Comparison of ENCODE assay signal across 12 cellular contexts in genomic region chr11:3942160-3942955, GRCh38.
A peak's percentile ranks its signal among the peaks of the same experiment; 100 is the strongest.
DNase-seq lines count a peak whose midpoint lies in the region; ATAC-seq and TF ChIP-seq lines count a peak whose summit lies in the region.
"Had no signal": no experiment of that assay in that cellular context is flagged by ENCODE, and none has a peak within 500 bp of the region (broad histone marks: within the 10 kb centered on the region; RNA-seq: fewer than 3 reads in every experiment).

No MANE protein-coding gene starts in this region.

- intact Hi-C loops in activated CD8-positive, alpha-beta T cell treated with anti-CD3 and anti-CD28 coated beads for 36 hours (cut with micrococcal nuclease) = no loop called here
- intact Hi-C loops in natural killer cell (cut with micrococcal nuclease) = no loop called here

- H3K4me1 Mint-ChIP-seq in CD8-positive, alpha-beta memory T cell = peaks cover 79 to 94% (median 88%) of the 10 kb centered on the region in 3 donors
- peaks cover 84% of the 10 kb centered on the region for H3K4me1 Mint-ChIP-seq in activated CD8-positive, alpha-beta T cell treated with anti-CD3 and anti-CD28 coated beads for 36 hours (ENCODE audit: low read depth)
- peaks cover 91% of the 10 kb centered on the region in 2 donors for H3K4me1 Mint-ChIP-seq in natural killer cell
- H3K4me1 Mint-ChIP-seq in endothelial cell (ENCODE audit: unreplicated experiment) = peaks cover 11% of the 10 kb centered on the region

- CTCF ChIA-PET in CD8-positive, alpha-beta memory T cell (lab: Charles Lee) = interaction anchor here (0.8 to 4.2 kb wide), 15 partner anchors 9 to 130 kb away, joined by 3 to 28 read pairs (median 5); partner anchors contain the start of genes RHOG and STIM1
- CTCF ChIA-PET in activated CD8-positive, alpha-beta T cell treated with anti-CD3 and anti-CD28 coated beads for 36 hours (lab: Charles Lee) = interaction anchor here (0.8 to 3.7 kb wide), 7 partner anchors 8 to 130 kb away, joined by 3 to 23 read pairs (median 3); partner anchors contain the start of gene STIM1

- H3K27ac Mint-ChIP-seq in CD8-positive, alpha-beta memory T cell = peak overlapping the region; percentile 63 to 96 (median 90)
- peak overlapping the region; percentile 88 for H3K27ac Mint-ChIP-seq in activated CD8-positive, alpha-beta T cell treated with anti-CD3 and anti-CD28 coated beads for 36 hours
- H3K27ac Mint-ChIP-seq in natural killer cell (peak overlapping the region; percentile 87 to 91), endothelial cell (ENCODE audit: unreplicated experiment) (no peak overlapping the region)

- peaks cover 0 to 1% (median 0%) of the 10 kb centered on the region in 5 donors for H3K9me3 Mint-ChIP-seq in CD8-positive, alpha-beta memory T cell
- peaks cover 7% of the 10 kb centered on the region for H3K9me3 Mint-ChIP-seq in activated CD8-positive, alpha-beta T cell treated with anti-CD3 and anti-CD28 coated beads for 36 hours
- no peaks in the 10 kb centered on the region for H3K9me3 Mint-ChIP-seq in natural killer cell
- no peaks in the 10 kb centered on the region for H3K9me3 Mint-ChIP-seq in endothelial cell (ENCODE audit: unreplicated experiment)
- H3K9me3 Mint-ChIP-seq: neural crest cell had no signal

- H3K9me3 ChIP-seq in CD8-positive, alpha-beta memory T cell (ENCODE audit: low read length) = no peaks in the 10 kb centered on the region

- peak; percentile 27 for TF ChIP-seq CTCF in activated CD8-positive, alpha-beta T cell treated with anti-CD3 and anti-CD28 coated beads for 36 hours (IDR thresholded peaks at IDR 0.05)
- TF ChIP-seq CTCF in natural killer cell (IDR thresholded peaks at IDR 0.05) (no peak), endothelial cell (IDR thresholded peaks at IDR 0.05; ENCODE audit: unreplicated experiment) (no peak)

- peak overlapping the region; percentile 10 for H3K4me3 ChIP-seq in CD8-positive, alpha-beta memory T cell (ENCODE audit: low read length)

- H3K27ac ChIP-seq in CD8-positive, alpha-beta memory T cell (ENCODE audit: low read depth, low read length) = peak overlapping the region; percentile 5

- no peaks in the 10 kb centered on the region for H3K36me3 ChIP-seq in CD8-positive, alpha-beta memory T cell (ENCODE audit: insufficient read depth, low read length)

- H3K27me3 Mint-ChIP-seq in CD8-positive, alpha-beta memory T cell = no peaks in the 10 kb centered on the region
- no peaks in the 10 kb centered on the region for H3K27me3 Mint-ChIP-seq in activated CD8-positive, alpha-beta T cell treated with anti-CD3 and anti-CD28 coated beads for 36 hours
- H3K27me3 Mint-ChIP-seq in natural killer cell (ENCODE audit: low read depth in 2 of 2) (no peaks in the 10 kb centered on the region), endothelial cell (ENCODE audit: unreplicated experiment) (no peaks in the 10 kb centered on the region)

- DNase-seq in CD8-positive, alpha-beta memory T cell = peak in 3 of 5 donors; percentile 34 to 58 (median 58)
- peak; percentile 42 for DNase-seq in activated CD8-positive, alpha-beta T cell treated with anti-CD3 and anti-CD28 coated beads for 36 hours
- DNase-seq in natural killer cell = no peak
- DNase-seq in NCI-H1417 treated with DMSO at 0.1 percent for 48 hours (lab: John Stamatoyannopoulos, UW) = no peak
- DNase-seq in NAMALWA (ENCODE audit: low spot score) = no peak
- DNase-seq in NCI-H1694 (lab: John Stamatoyannopoulos, UW) = no peak
- no peak for DNase-seq in endothelial cell (ENCODE audit: low spot score)
- DNase-seq: caudate nucleus, hippocampal formation, NCI-H774 had no signal

- H3K4me3 Mint-ChIP-seq in CD8-positive, alpha-beta memory T cell = peak overlapping the region in 6 of 7 donors; percentile 36 to 68 (median 61)
- no peak overlapping the region for H3K4me3 Mint-ChIP-seq in activated CD8-positive, alpha-beta T cell treated with anti-CD3 and anti-CD28 coated beads for 36 hours
- H3K4me3 Mint-ChIP-seq in natural killer cell (peak overlapping the region; percentile 75), endothelial cell (ENCODE audit: unreplicated experiment) (no peak overlapping the region)
- H3K4me3 Mint-ChIP-seq: neural crest cell had no signal

- no peaks in the 10 kb centered on the region for H3K27me3 ChIP-seq in CD8-positive, alpha-beta memory T cell (ENCODE audit: insufficient read depth, low read length, poor library complexity, severe bottlenecking)

- H3K4me1 ChIP-seq in CD8-positive, alpha-beta memory T cell (ENCODE audit: insufficient read depth, low read length) = peaks cover 78% of the 10 kb centered on the region

- POLR2A ChIA-PET in CD8-positive, alpha-beta memory T cell (lab: Charles Lee) = interaction anchor here (0.6 kb wide), 3 partner anchors 37 to 88 kb away, joined by 3 read pairs; no protein-coding TSS in a partner anchor
- POLR2A ChIA-PET in activated CD8-positive, alpha-beta T cell treated with anti-CD3 and anti-CD28 coated beads for 36 hours (lab: Charles Lee) = interaction anchor here (0.8 to 3.5 kb wide), 6 partner anchors 13 to 87 kb away, joined by 3 to 16 read pairs (median 4); partner anchors contain the start of gene STIM1

- H3K36me3 Mint-ChIP-seq in CD8-positive, alpha-beta memory T cell = peaks cover 6 to 7% (median 7%) of the 10 kb centered on the region in 3 donors
- peaks cover 35% of the 10 kb centered on the region for H3K36me3 Mint-ChIP-seq in activated CD8-positive, alpha-beta T cell treated with anti-CD3 and anti-CD28 coated beads for 36 hours (ENCODE audit: low read depth)
- H3K36me3 Mint-ChIP-seq in natural killer cell (no peaks in the 10 kb centered on the region), endothelial cell (ENCODE audit: low read depth, unreplicated experiment) (no peaks in the 10 kb centered on the region)

- ATAC-seq in GM21786 (IDR thresholded peaks at IDR 0.05; ENCODE audit: unreplicated experiment) (peak; percentile 40), natural killer cell (peak; percentile 32 to 52 (median 32))
- ATAC-seq in activated CD8-positive, alpha-beta T cell treated with anti-CD3 and anti-CD28 coated beads for 36 hours = peak; percentile 48

Comparison
In these comparisons a context has a peak if more than half of its experiments do, and no peak if none do; other contexts are left out.
1. DNase-seq: peak in CD8-positive, alpha-beta memory T cell (3 of 5) and activated CD8-positive, alpha-beta T cell treated with anti-CD3 and anti-CD28 coated beads for 36 hours (single experiment); none in natural killer cell (single experiment), NCI-H1417 treated with DMSO at 0.1 percent for 48 hours (single experiment), NAMALWA (single experiment), NCI-H1694 (single experiment) and endothelial cell (single experiment).
2. H3K4me3 Mint-ChIP-seq: peak in CD8-positive, alpha-beta memory T cell (6 of 7) and natural killer cell (single experiment); none in activated CD8-positive, alpha-beta T cell treated with anti-CD3 and anti-CD28 coated beads for 36 hours (single experiment) and endothelial cell (single experiment).
3. Peak in every context shown above with its lines, with median percentiles within 50 percentile points of each other: ATAC-seq.